ENCODE assay signal across 12 cellular contexts in genomic region chr10:88886557-88886956, GRCh38. TPM values are rescaled to one million over a fixed set of nuclear protein-coding genes. Genes with fewer than 3 reads are reported as not detected.
DNase-seq lines count a peak whose midpoint lies in the region; ATAC-seq and FAIRE-seq lines count a peak whose summit lies in the region.
"Had no signal": no experiment of that assay in that cellular context is flagged by ENCODE, and none has a peak within 500 bp of the region (broad histone marks: within the 10 kb centered on the region; RNA-seq: fewer than 3 reads in every experiment).

No MANE protein-coding gene starts in this region.

- POLR2A ChIA-PET in activated CD4-positive, alpha-beta memory T cell treated with anti-CD3 and anti-CD28 coated beads for 36 hours (lab: Charles Lee): interaction anchor here (1.1 kb wide), 1 partner anchor 15 kb away, joined by 4 read pairs; no protein-coding TSS in a partner anchor
- POLR2A ChIA-PET in activated CD4-positive, alpha-beta memory T cell treated with anti-CD3 and anti-CD28 coated beads, Interleukin-2, amount 10 ng/mL, durations not matched to agents 7 days and 5 days (lab: Charles Lee): no interaction called here

- no peak overlapping the region for H3K4me3 ChIP-seq in MG63
- H3K4me3 ChIP-seq: ovary had no signal

- H3K27me3 Mint-ChIP-seq in activated CD4-positive, alpha-beta memory T cell treated with anti-CD3 and anti-CD28 coated beads for 36 hours: no peaks in the 10 kb centered on the region
- no peaks in the 10 kb centered on the region for H3K27me3 Mint-ChIP-seq in activated CD4-positive, alpha-beta memory T cell treated with anti-CD3 and anti-CD28 coated beads, Interleukin-2, amount 10 ng/mL, durations not matched to agents 7 days and 5 days

- peak; percentile 69 for ATAC-seq in GM21447 (IDR thresholded peaks at IDR 0.05; ENCODE audit: unreplicated experiment)
- ATAC-seq in HG03378 (IDR thresholded peaks at IDR 0.05; ENCODE audit: unreplicated experiment): peak; percentile 53

- no peak overlapping the region for H3K27ac Mint-ChIP-seq in activated CD4-positive, alpha-beta memory T cell treated with anti-CD3 and anti-CD28 coated beads for 36 hours
- no peak overlapping the region for H3K27ac Mint-ChIP-seq in activated CD4-positive, alpha-beta memory T cell treated with anti-CD3 and anti-CD28 coated beads, Interleukin-2, amount 10 ng/mL, durations not matched to agents 7 days and 5 days
- H3K27ac Mint-ChIP-seq: H9 had no signal

- no peaks in the 10 kb centered on the region for H3K27me3 ChIP-seq in MG63
- H3K27me3 ChIP-seq: ovary had no signal

- peaks cover 83% of the 10 kb centered on the region for H3K4me1 Mint-ChIP-seq in activated CD4-positive, alpha-beta memory T cell treated with anti-CD3 and anti-CD28 coated beads for 36 hours (ENCODE audit: low read depth)
- H3K4me1 Mint-ChIP-seq in activated CD4-positive, alpha-beta memory T cell treated with anti-CD3 and anti-CD28 coated beads, Interleukin-2, amount 10 ng/mL, durations not matched to agents 7 days and 5 days: peaks cover 76% of the 10 kb centered on the region

- no peaks in the 10 kb centered on the region for H3K9me3 Mint-ChIP-seq in activated CD4-positive, alpha-beta memory T cell treated with anti-CD3 and anti-CD28 coated beads for 36 hours
- H3K9me3 Mint-ChIP-seq in activated CD4-positive, alpha-beta memory T cell treated with anti-CD3 and anti-CD28 coated beads, Interleukin-2, amount 10 ng/mL, durations not matched to agents 7 days and 5 days: no peaks in the 10 kb centered on the region
- H3K9me3 Mint-ChIP-seq: H9 had no signal

- intact Hi-C loops in activated CD4-positive, alpha-beta memory T cell treated with anti-CD3 and anti-CD28 coated beads for 36 hours (cut with micrococcal nuclease): loop anchor here (1.0 to 2.0 kb wide), 2 partner anchors 11 to 48 kb away; no protein-coding TSS in a partner anchor

- FAIRE-seq in islet of Langerhans (lab: Jason Lieb, UNC): peak; percentile 24

- no peak overlapping the region for H3K4me3 Mint-ChIP-seq in activated CD4-positive, alpha-beta memory T cell treated with anti-CD3 and anti-CD28 coated beads for 36 hours
- no peak overlapping the region for H3K4me3 Mint-ChIP-seq in activated CD4-positive, alpha-beta memory T cell treated with anti-CD3 and anti-CD28 coated beads, Interleukin-2, amount 10 ng/mL, durations not matched to agents 7 days and 5 days
- H3K4me3 Mint-ChIP-seq: H9 had no signal

- CTCF ChIA-PET in activated CD4-positive, alpha-beta memory T cell treated with anti-CD3 and anti-CD28 coated beads for 36 hours (lab: Charles Lee): interaction anchor here (2.5 to 4.0 kb wide), 2 partner anchors 46 to 51 kb away, joined by 13 to 19 read pairs; no protein-coding TSS in a partner anchor
- CTCF ChIA-PET in activated CD4-positive, alpha-beta memory T cell treated with anti-CD3 and anti-CD28 coated beads, Interleukin-2, amount 10 ng/mL, durations not matched to agents 7 days and 5 days (lab: Charles Lee): interaction anchor here (1.1 kb wide), 2 partner anchors 50 to 77 kb away, joined by 3 read pairs; no protein-coding TSS in a partner anchor

- peak; percentile 45 for DNase-seq in activated CD4-positive, alpha-beta memory T cell treated with anti-CD3 and anti-CD28 coated beads for 36 hours
- no peak for DNase-seq in activated CD4-positive, alpha-beta memory T cell treated with anti-CD3 and anti-CD28 coated beads, Interleukin-2, amount 10 ng/mL, durations not matched to agents 7 days and 5 days
- no peak for DNase-seq in RPMI8226
- no peak for DNase-seq in NCI-H1092 (lab: John Stamatoyannopoulos, UW)
- DNase-seq in MG63: no peak
- DNase-seq: H9, NCI-H2171 treated with DMSO at 0.1 percent for 48 hours, ovary had no signal

- peaks cover 4% of the 10 kb centered on the region for H3K36me3 Mint-ChIP-seq in activated CD4-positive, alpha-beta memory T cell treated with anti-CD3 and anti-CD28 coated beads for 36 hours
- peaks cover 62% of the 10 kb centered on the region for H3K36me3 Mint-ChIP-seq in activated CD4-positive, alpha-beta memory T cell treated with anti-CD3 and anti-CD28 coated beads, Interleukin-2, amount 10 ng/mL, durations not matched to agents 7 days and 5 days (ENCODE audit: low read depth)

- no peaks in the 10 kb centered on the region for H3K9me3 ChIP-seq in MG63
- H3K9me3 ChIP-seq: ovary had no signal

- H3K36me3 ChIP-seq in MG63: peaks cover 17% of the 10 kb centered on the region
- H3K36me3 ChIP-seq: ovary had no signal

RNA-seq across cellular contexts. Expression of gene STAMBPL1, which starts 6.5 kb away (rescaled TPM):
- total RNA-seq in activated CD4-positive, alpha-beta memory T cell treated with anti-CD3 and anti-CD28 coated beads for 36 hours: 10 to 100 TPM; 27.9 to 28.2 TPM
- total RNA-seq in activated CD4-positive, alpha-beta memory T cell treated with anti-CD3 and anti-CD28 coated beads, Interleukin-2, amount 10 ng/mL, durations not matched to agents 7 days and 5 days: 10 to 100 TPM; 43.2 to 48.5 TPM
- 23.1 and 27.3 TPM in 2 replicates for total RNA-seq in MG63 (2014; rRNA removed; shearing (Covaris generic); ENCODE audit: low replicate concordance)

RNA-seq across cellular contexts. Expression of gene ANKRD22, which starts 34.9 kb away (rescaled TPM):
- total RNA-seq in activated CD4-positive, alpha-beta memory T cell treated with anti-CD3 and anti-CD28 coated beads for 36 hours: under 1 TPM; 0.12 to 0.24 TPM
- total RNA-seq in activated CD4-positive, alpha-beta memory T cell treated with anti-CD3 and anti-CD28 coated beads, Interleukin-2, amount 10 ng/mL, durations not matched to agents 7 days and 5 days: under 1 TPM; 0.15 to 0.18 TPM
- total RNA-seq in MG63 (2014; rRNA removed; shearing (Covaris generic); ENCODE audit: low replicate concordance): not detected in 2 replicates
- total RNA-seq: chondrocyte, H9 had no signal
